In the genomic region with DNA sequence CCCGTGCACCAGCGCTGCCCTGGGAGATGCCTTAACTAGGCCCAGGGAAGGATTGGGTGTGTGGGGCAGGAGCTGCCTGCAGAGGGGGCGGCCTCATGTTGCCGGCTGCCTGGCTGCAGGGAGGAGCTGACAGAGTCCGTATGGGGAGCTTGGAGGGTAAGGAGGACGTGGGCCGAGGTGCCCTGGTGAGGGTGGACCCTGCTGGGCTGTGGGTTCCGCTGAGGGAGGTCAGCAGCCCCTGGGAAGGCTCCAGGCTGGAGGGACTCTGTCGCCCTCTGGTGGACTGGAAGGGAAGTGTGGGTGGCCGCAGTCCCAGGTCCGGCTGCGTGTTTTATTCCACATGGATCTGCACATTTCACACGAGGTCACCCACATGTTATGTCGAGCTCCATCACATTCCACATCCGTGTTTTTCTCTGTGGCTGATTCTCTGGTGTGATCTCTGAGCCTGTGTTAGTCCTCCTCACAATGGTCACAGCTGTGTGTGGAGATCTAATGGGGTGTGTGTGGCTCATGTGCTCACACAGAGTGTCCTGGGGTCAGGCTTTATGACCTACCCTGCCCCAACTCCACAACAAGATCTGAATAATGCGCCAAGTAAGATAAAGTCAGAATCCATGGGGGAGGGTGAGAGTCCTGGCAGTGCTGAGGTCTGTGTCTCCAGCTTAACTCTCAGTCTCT, we compare ENCODE assay signal across 9 cellular contexts. TPM values are rescaled to one million over a fixed set of nuclear protein-coding genes. Genes with fewer than 3 reads are reported as not detected.
DNase-seq lines count a peak whose midpoint lies in the region; ATAC-seq, FAIRE-seq and TF ChIP-seq lines count a peak whose summit lies in the region.
"Had no signal": no experiment of that assay in that cellular context is flagged by ENCODE, and none has a peak within 500 bp of the region (broad histone marks: within the 10 kb centered on the region; RNA-seq: fewer than 3 reads in every experiment).

No MANE protein-coding gene starts in this region.

- no peak for FAIRE-seq in kidney (lab: Jason Lieb, UNC)

- H3K27me3 ChIP-seq in heart right ventricle = peaks cover 0 to 20% (median 0%) of the 10 kb centered on the region in 7 donors

- H3K9me3 ChIP-seq in heart right ventricle (peaks cover 0 to 13% (median 0%) of the 10 kb centered on the region in 11 donors), kidney (ENCODE audit: control insufficient read depth in 1 of 2, low read length in 2 of 2) (no peaks in the 10 kb centered on the region)

- intact Hi-C loops in heart right ventricle (cut with DNase I) = loop anchor here in 5 of 10 donors (5.0 to 10.0 kb wide), 2 partner anchors 142 to 144 kb away; no protein-coding TSS in a partner anchor
- intact Hi-C loops in cardiac septum (cut with DNase I) = no loop called here
- intact Hi-C loops in kidney (cut with DNase I) = no loop called here

- H3K4me3 ChIP-seq in heart right ventricle = no peak overlapping the region
- H3K4me3 ChIP-seq in kidney (ENCODE audit: low read length in 2 of 2) = no peak overlapping the region

- H3K4me1 ChIP-seq in heart right ventricle (no peaks in the 10 kb centered on the region), kidney (ENCODE audit: control insufficient read depth in 1 of 2, insufficient read depth in 1 of 2, low read depth in 1 of 2, low read length in 2 of 2) (no peaks in the 10 kb centered on the region)

- peak in 5 of 8 donors; percentile 41 to 73 (median 50) for ATAC-seq in heart right ventricle
- no peak for ATAC-seq in GM21723 (IDR thresholded peaks at IDR 0.05; ENCODE audit: unreplicated experiment)
- no peak for ATAC-seq in GM19395 (IDR thresholded peaks at IDR 0.05; ENCODE audit: unreplicated experiment)

- 18 to 19% methylated on average over 16 of the region's 16 CpGs for WGBS in heart right ventricle, 2 donors

- no peak overlapping the region for H3K27ac ChIP-seq in heart right ventricle
- no peak overlapping the region for H3K27ac ChIP-seq in kidney (ENCODE audit: low read depth in 2 of 2, low read length in 2 of 2)

- no peak overlapping the region for H3K9ac ChIP-seq in kidney (ENCODE audit: low read length in 2 of 2)

- H3K36me3 ChIP-seq in heart right ventricle (no peaks in the 10 kb centered on the region), kidney (ENCODE audit: control insufficient read depth in 1 of 2, insufficient read depth in 2 of 2, low read length in 2 of 2) (no peaks in the 10 kb centered on the region)

- peak; percentile 78 to 98 (median 90) for TF ChIP-seq CTCF in heart right ventricle (IDR thresholded peaks at IDR 0.05)
- peak; percentile 79 for TF ChIP-seq CTCF in kidney (IDR thresholded peaks at IDR 0.05; ENCODE audit: borderline replicate concordance, extremely low read depth, insufficient read depth)

- DNase-seq in heart right ventricle (peak in 1 of 2 donors; percentile 24), cardiac septum (ENCODE audit: low spot score) (no peak), RKO (ENCODE audit: low spot score) (peak; percentile 2), amniotic epithelial cell (ENCODE audit: low read depth) (peak; percentile 6), kidney (peak; percentile 69)
- DNase-seq in stimulated activated CD4-positive, alpha-beta T cell treated with anti-CD3 and anti-CD28 coated beads, Interleukin-4, amount 100 ng/mL, for 48 hours (ENCODE audit: low read depth in 2 of 2) = peak; percentile 15 to 38

RNA-seq across cellular contexts. Expression of gene CEACAM8, which starts 1.8 kb away (rescaled TPM):
- total RNA-seq in heart right ventricle = under 1 TPM in 2 of 10 donors, not detected in 8; 0.15 to 0.76 TPM
- not detected for polyA plus RNA-seq in heart right ventricle
- total RNA-seq in cardiac septum = 0.35 TPM
- not detected for total RNA-seq in kidney
- polyA plus RNA-seq in kidney (ENCODE audit: insufficient read depth, low read depth, low replicate concordance) = not detected
- polyA plus RNA-seq: esophagus had no signal

Comparison
In these comparisons a context has a peak if more than half of its experiments do, and no peak if none do; other contexts are left out.
1. ATAC-seq: peak in heart right ventricle (5 of 8); none in GM21723 (single experiment) and GM19395 (single experiment).